ENCODE assay signal across 10 cellular contexts in the genomic region with DNA sequence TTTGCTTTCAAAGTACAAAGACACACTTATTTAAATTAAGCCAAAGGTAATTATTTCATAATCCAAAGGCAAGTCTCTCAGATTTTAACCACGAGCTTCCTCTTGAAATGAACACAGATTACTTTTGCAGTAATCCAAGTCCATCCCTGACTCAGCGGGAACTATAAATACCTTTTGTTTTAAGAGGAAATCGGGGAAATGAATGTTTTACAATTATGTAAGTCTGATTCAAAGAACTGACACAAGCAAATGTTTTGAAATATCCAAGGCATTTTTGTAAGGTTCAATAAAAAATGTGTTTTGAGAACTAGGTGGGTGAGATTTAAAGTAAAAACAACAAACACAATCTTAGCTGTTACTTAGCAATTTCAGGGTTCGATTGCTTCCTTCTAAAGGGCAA.
A peak's percentile ranks its signal among the peaks of the same experiment; 100 is the strongest.
DNase-seq lines count a peak whose midpoint lies in the region; ATAC-seq and TF ChIP-seq lines count a peak whose summit lies in the region.
"Had no signal": no experiment of that assay in that cellular context is flagged by ENCODE, and none has a peak within 500 bp of the region (broad histone marks: within the 10 kb centered on the region; RNA-seq: fewer than 3 reads in every experiment).

No MANE protein-coding gene starts in this region.

- no peak for ATAC-seq in activated CD8-positive, alpha-beta T cell treated with anti-CD3 and anti-CD28 coated beads for 36 hours
- ATAC-seq in SK-N-SH treated with all-trans-retinoic acid at 6 μM for 48 hours = no peak

- H3K4me3 ChIP-seq in subcutaneous abdominal adipose tissue (ENCODE audit: low read depth in 1 of 5, low read length in 5 of 5) = peak overlapping the region in 3 of 5 donors; percentile 5 to 53 (median 12)

- no peaks in the 10 kb centered on the region for H3K27me3 ChIP-seq in subcutaneous abdominal adipose tissue (ENCODE audit: control insufficient read depth in 5 of 5, insufficient read depth in 4 of 5, low read length in 5 of 5)

- peak overlapping the region in 4 of 5 donors; percentile 13 to 49 (median 40) for H3K9ac ChIP-seq in subcutaneous abdominal adipose tissue (ENCODE audit: low read length in 5 of 5)

- H3K27ac ChIP-seq in subcutaneous abdominal adipose tissue (ENCODE audit: low read depth, low read length) = peak overlapping the region; percentile 84

- H3K4me3 Mint-ChIP-seq in activated CD4-positive, alpha-beta T cell treated with anti-CD3 and anti-CD28 coated beads, Interleukin-2, amount 10 ng/mL, durations not matched to agents 7 days and 5 days = no peak overlapping the region
- H3K4me3 Mint-ChIP-seq in activated CD8-positive, alpha-beta T cell treated with anti-CD3 and anti-CD28 coated beads for 36 hours = no peak overlapping the region
- H3K4me3 Mint-ChIP-seq: activated T-cell treated with anti-CD3 and anti-CD28 coated beads, Interleukin-2, amount 50 U/mL, for 4 hours had no signal

- H3K27ac Mint-ChIP-seq in activated CD4-positive, alpha-beta T cell treated with anti-CD3 and anti-CD28 coated beads, Interleukin-2, amount 10 ng/mL, durations not matched to agents 7 days and 5 days = peak overlapping the region; percentile 61
- H3K27ac Mint-ChIP-seq in activated CD8-positive, alpha-beta T cell treated with anti-CD3 and anti-CD28 coated beads for 36 hours = peak overlapping the region; percentile 39

- H3K4me1 Mint-ChIP-seq in activated CD4-positive, alpha-beta T cell treated with anti-CD3 and anti-CD28 coated beads, Interleukin-2, amount 10 ng/mL, durations not matched to agents 7 days and 5 days = peaks cover 31% of the 10 kb centered on the region
- H3K4me1 Mint-ChIP-seq in activated CD8-positive, alpha-beta T cell treated with anti-CD3 and anti-CD28 coated beads for 36 hours (ENCODE audit: low read depth) = peaks cover 37% of the 10 kb centered on the region

- H3K36me3 ChIP-seq in subcutaneous abdominal adipose tissue (ENCODE audit: control insufficient read depth in 5 of 5, insufficient read depth in 5 of 5, low read length in 5 of 5) = peaks cover 0 to 9% (median 0%) of the 10 kb centered on the region in 5 donors

- H3K27me3 Mint-ChIP-seq in activated CD4-positive, alpha-beta T cell treated with anti-CD3 and anti-CD28 coated beads, Interleukin-2, amount 10 ng/mL, durations not matched to agents 7 days and 5 days = no peaks in the 10 kb centered on the region
- no peaks in the 10 kb centered on the region for H3K27me3 Mint-ChIP-seq in activated CD8-positive, alpha-beta T cell treated with anti-CD3 and anti-CD28 coated beads for 36 hours

- intact Hi-C loops in activated CD8-positive, alpha-beta T cell treated with anti-CD3 and anti-CD28 coated beads for 36 hours (cut with micrococcal nuclease) = loop anchor here (5.0 kb wide), 3 partner anchors 76 to 196 kb away; no protein-coding TSS in a partner anchor

- H3K4me1 ChIP-seq in subcutaneous abdominal adipose tissue (ENCODE audit: control insufficient read depth in 5 of 5, insufficient read depth in 5 of 5, low read length in 5 of 5) = peaks cover 2 to 16% (median 14%) of the 10 kb centered on the region in 5 donors

- CTCF ChIA-PET in activated CD4-positive, alpha-beta T cell treated with anti-CD3 and anti-CD28 coated beads, Interleukin-2, amount 10 ng/mL, durations not matched to agents 7 days and 5 days (lab: Charles Lee) = interaction anchor here (1.1 kb wide), 1 partner anchor 77 kb away, joined by 3 read pairs; no protein-coding TSS in a partner anchor
- CTCF ChIA-PET in activated CD8-positive, alpha-beta T cell treated with anti-CD3 and anti-CD28 coated beads for 36 hours (lab: Charles Lee) = interaction anchor here (2.0 to 2.4 kb wide), 2 partner anchors 9 to 11 kb away, joined by 6 to 10 read pairs; no protein-coding TSS in a partner anchor

- peaks cover 3% of the 10 kb centered on the region for H3K9me3 Mint-ChIP-seq in activated CD4-positive, alpha-beta T cell treated with anti-CD3 and anti-CD28 coated beads, Interleukin-2, amount 10 ng/mL, durations not matched to agents 7 days and 5 days
- H3K9me3 Mint-ChIP-seq in activated CD8-positive, alpha-beta T cell treated with anti-CD3 and anti-CD28 coated beads for 36 hours = no peaks in the 10 kb centered on the region
- H3K9me3 Mint-ChIP-seq: activated T-cell treated with anti-CD3 and anti-CD28 coated beads, Interleukin-2, amount 50 U/mL, for 4 hours had no signal

- H3K36me3 Mint-ChIP-seq in activated CD4-positive, alpha-beta T cell treated with anti-CD3 and anti-CD28 coated beads, Interleukin-2, amount 10 ng/mL, durations not matched to agents 7 days and 5 days (ENCODE audit: low read depth) = peaks cover 15% of the 10 kb centered on the region
- peaks cover 37% of the 10 kb centered on the region for H3K36me3 Mint-ChIP-seq in activated CD8-positive, alpha-beta T cell treated with anti-CD3 and anti-CD28 coated beads for 36 hours (ENCODE audit: low read depth)

- POLR2A ChIA-PET in activated CD4-positive, alpha-beta T cell treated with anti-CD3 and anti-CD28 coated beads, Interleukin-2, amount 10 ng/mL, durations not matched to agents 7 days and 5 days (lab: Charles Lee) = no interaction called here
- POLR2A ChIA-PET in activated CD8-positive, alpha-beta T cell treated with anti-CD3 and anti-CD28 coated beads for 36 hours (lab: Charles Lee) = interaction anchor here (0.6 kb wide), 2 partner anchors 12 to 189 kb away, joined by 3 read pairs; no protein-coding TSS in a partner anchor

- TF ChIP-seq CTCF in activated CD8-positive, alpha-beta T cell treated with anti-CD3 and anti-CD28 coated beads for 36 hours (IDR thresholded peaks at IDR 0.05) = no peak
- no peak for TF ChIP-seq CTCF in GM20000 (IDR thresholded peaks at IDR 0.05; ENCODE audit: extremely low read depth, missing control alignments)

- H3K9me3 ChIP-seq in subcutaneous abdominal adipose tissue (ENCODE audit: control insufficient read depth in 5 of 5, low read length in 5 of 5) = no peaks in the 10 kb centered on the region

- no peak for DNase-seq in activated CD4-positive, alpha-beta T cell treated with anti-CD3 and anti-CD28 coated beads, Interleukin-2, amount 10 ng/mL, durations not matched to agents 7 days and 5 days
- DNase-seq in activated CD4-positive, alpha-beta T cell treated with anti-CD3 and anti-CD28 coated beads for 48 hours = no peak
- DNase-seq in activated CD8-positive, alpha-beta T cell treated with anti-CD3 and anti-CD28 coated beads for 36 hours = no peak
- DNase-seq in fibroblast of the conjunctiva (ENCODE audit: low read depth) (peak; percentile 16), GM20000 (ENCODE audit: low spot score) (no peak), H4 (ENCODE audit: low spot score) (no peak)
- DNase-seq: activated T-cell treated with anti-CD3 and anti-CD28 coated beads, Interleukin-2, amount 50 U/mL, for 4 hours; NCI-H774 had no signal

TF ChIP-seq in SK-N-SH treated with all-trans-retinoic acid at 6 μM for 48 hours, 23 proteins besides CTCF, POLR2A, EP300 and RAD21:
- TF ChIP-seq SNAI2 (CRISPR knock-in tag; IDR thresholded peaks at IDR 0.05) (no peak), OSR1 (CRISPR knock-in tag; IDR thresholded peaks at IDR 0.05) (no peak), ZFP3 (CRISPR knock-in tag; IDR thresholded peaks at IDR 0.05) (no peak), ZNF70 (CRISPR knock-in tag; IDR thresholded peaks at IDR 0.05) (no peak), ZC3H10 (CRISPR knock-in tag; IDR thresholded peaks at IDR 0.05) (no peak), TOX (CRISPR knock-in tag; IDR thresholded peaks at IDR 0.05; ENCODE audit: borderline replicate concordance) (no peak), ARNTL (CRISPR knock-in tag; IDR thresholded peaks at IDR 0.05; ENCODE audit: borderline replicate concordance, low read depth) (no peak)
